9 cellular contexts compared by ENCODE assay signal in genomic region chr22:45311033-45311531, GRCh38. TPM values are rescaled to one million over a fixed set of nuclear protein-coding genes. Genes with fewer than 3 reads are reported as not detected.
A peak's percentile ranks its signal among the peaks of the same experiment; 100 is the strongest.
DNase-seq lines count a peak whose midpoint lies in the region; ATAC-seq, FAIRE-seq and TF ChIP-seq lines count a peak whose summit lies in the region.
"Had no signal": no experiment of that assay in that cellular context is flagged by ENCODE, and none has a peak within 500 bp of the region (broad histone marks: within the 10 kb centered on the region; RNA-seq: fewer than 3 reads in every experiment).

No MANE protein-coding gene starts in this region.

- H3K36me3 ChIP-seq in CD4-positive, CD25-positive, alpha-beta regulatory T cell (ENCODE audit: control insufficient read depth, insufficient read depth, low read length) = peaks cover 5% of the 10 kb centered on the region
- H3K36me3 ChIP-seq in OCI-LY1 (ENCODE audit: insufficient read depth, low read length) (no peaks in the 10 kb centered on the region), endodermal cell (ENCODE audit: control insufficient read depth, insufficient read depth, low read length) (peaks cover 21% of the 10 kb centered on the region), neutrophil (no peaks in the 10 kb centered on the region)

- peak overlapping the region; percentile 73 for H3K4me3 ChIP-seq in CD4-positive, CD25-positive, alpha-beta regulatory T cell (ENCODE audit: low read depth, low read length)
- H3K4me3 ChIP-seq in OCI-LY1 (ENCODE audit: low read depth, low read length, poor library complexity, severe bottlenecking) (peak overlapping the region; percentile 91), endodermal cell (ENCODE audit: low read length) (peak overlapping the region; percentile 94), neutrophil (ENCODE audit: low read depth in 1 of 2, low read length in 1 of 2) (peak overlapping the region in 1 of 2 experiments; percentile 99)

- H3K9ac ChIP-seq in OCI-LY1 (ENCODE audit: low read length) (peak overlapping the region; percentile 90), endodermal cell (ENCODE audit: extremely low read depth, low read length, poor library complexity, severe bottlenecking) (peak overlapping the region; percentile 71)

- peak overlapping the region; percentile 79 for H3K4me2 ChIP-seq in OCI-LY1 (ENCODE audit: low read length)

- H3K27ac ChIP-seq in CD4-positive, CD25-positive, alpha-beta regulatory T cell (ENCODE audit: insufficient read depth, low read length, poor library complexity, severe bottlenecking) = peak overlapping the region; percentile 88
- H3K27ac ChIP-seq in OCI-LY1 (ENCODE audit: low read depth, low read length, poor library complexity, severe bottlenecking) (no peak overlapping the region), endodermal cell (ENCODE audit: low read depth, low read length) (no peak overlapping the region), neutrophil (peak overlapping the region; percentile 93)

- H3K9me3 Mint-ChIP-seq in CD4-positive, CD25-positive, alpha-beta regulatory T cell = no peaks in the 10 kb centered on the region
- no peaks in the 10 kb centered on the region for H3K9me3 Mint-ChIP-seq in endodermal cell

- peaks cover 8 to 65% (median 47%) of the 10 kb centered on the region in 4 donors for H3K4me1 Mint-ChIP-seq in CD4-positive, CD25-positive, alpha-beta regulatory T cell
- H3K4me1 Mint-ChIP-seq in endodermal cell = peaks cover 48% of the 10 kb centered on the region

- H3K27me3 ChIP-seq in CD4-positive, CD25-positive, alpha-beta regulatory T cell (ENCODE audit: control insufficient read depth, insufficient read depth, low read length) = no peaks in the 10 kb centered on the region
- H3K27me3 ChIP-seq in OCI-LY1 (ENCODE audit: insufficient read depth, low read length) (no peaks in the 10 kb centered on the region), endodermal cell (ENCODE audit: control insufficient read depth, insufficient read depth, low read length, poor library complexity, severe bottlenecking) (no peaks in the 10 kb centered on the region), neutrophil (no peaks in the 10 kb centered on the region)

- H3K27me3 Mint-ChIP-seq in CD4-positive, CD25-positive, alpha-beta regulatory T cell = peaks cover 5% of the 10 kb centered on the region
- H3K27me3 Mint-ChIP-seq in endodermal cell (ENCODE audit: insufficient read depth) = peaks cover 3% of the 10 kb centered on the region

- peaks cover 68% of the 10 kb centered on the region for H3K4me1 ChIP-seq in CD4-positive, CD25-positive, alpha-beta regulatory T cell (ENCODE audit: control insufficient read depth, insufficient read depth, low read length, poor library complexity, severe bottlenecking)
- H3K4me1 ChIP-seq in OCI-LY1 (ENCODE audit: insufficient read depth, low read length, severe bottlenecking) (peaks cover 22% of the 10 kb centered on the region), endodermal cell (ENCODE audit: control insufficient read depth, insufficient read depth, low read length) (peaks cover 7% of the 10 kb centered on the region), neutrophil (ENCODE audit: control insufficient read depth in 1 of 2, insufficient read depth in 1 of 2, low read depth in 1 of 2, low read length in 1 of 2) (peaks cover 21 to 46% of the 10 kb centered on the region in 2 experiments)

- no peaks in the 10 kb centered on the region for H3K9me3 ChIP-seq in CD4-positive, CD25-positive, alpha-beta regulatory T cell (ENCODE audit: control insufficient read depth in 2 of 2, low read length in 2 of 2)
- H3K9me3 ChIP-seq in OCI-LY1 (ENCODE audit: low read length) (no peaks in the 10 kb centered on the region), endodermal cell (ENCODE audit: control insufficient read depth, low read length) (no peaks in the 10 kb centered on the region), neutrophil (no peaks in the 10 kb centered on the region)

- TF ChIP-seq CTCF in OCI-LY1 (IDR thresholded peaks at IDR 0.05; ENCODE audit: low read length) (no peak), endodermal cell (conservative IDR thresholded peaks at IDR 0.05) (no peak), neutrophil (IDR thresholded peaks at IDR 0.05) (no peak)

- H2AFZ ChIP-seq in OCI-LY1 (ENCODE audit: low read length) = no peak overlapping the region

- H3K36me3 Mint-ChIP-seq in CD4-positive, CD25-positive, alpha-beta regulatory T cell = peaks cover 11% of the 10 kb centered on the region
- peaks cover 17% of the 10 kb centered on the region for H3K36me3 Mint-ChIP-seq in endodermal cell (ENCODE audit: low read depth)

- H3K27ac Mint-ChIP-seq in CD4-positive, CD25-positive, alpha-beta regulatory T cell = peak overlapping the region; percentile 84 to 98 (median 98)
- H3K27ac Mint-ChIP-seq in endodermal cell = peak overlapping the region; percentile 33

- peak overlapping the region; percentile 88 to 97 (median 96) for H3K4me3 Mint-ChIP-seq in CD4-positive, CD25-positive, alpha-beta regulatory T cell
- H3K4me3 Mint-ChIP-seq in endodermal cell = peak overlapping the region; percentile 79

- H3F3A ChIP-seq in OCI-LY1 (ENCODE audit: insufficient read depth, low read length) = no peaks in the 10 kb centered on the region

- no peak for ATAC-seq in CD4-positive, CD25-positive, alpha-beta regulatory T cell (ENCODE audit: low read depth in 2 of 2)
- no peak for ATAC-seq in GM21515 (IDR thresholded peaks at IDR 0.05; ENCODE audit: unreplicated experiment)
- ATAC-seq in HG02763 (IDR thresholded peaks at IDR 0.05; ENCODE audit: unreplicated experiment) = no peak

- no peak for DNase-seq in CD4-positive, CD25-positive, alpha-beta regulatory T cell
- DNase-seq in endodermal cell (no peak), frontal cortex (ENCODE audit: low spot score in 2 of 2) (no peak), retina (no peak)
- DNase-seq: NCI-H1417 treated with DMSO at 0.1 percent for 48 hours had no signal

- WGBS in endodermal cell (ENCODE audit: insufficient coverage in 1 of 2, insufficient read length in 1 of 2), 2 experiments = 58 to 61% methylated on average over 6 to 12 of the region's 12 CpGs

- no peaks in the 10 kb centered on the region for H4K20me1 ChIP-seq in OCI-LY1 (ENCODE audit: insufficient read depth, low read length)

- no peaks in the 10 kb centered on the region for H3K9me2 ChIP-seq in OCI-LY1 (ENCODE audit: low read depth, low read length)

- no peaks in the 10 kb centered on the region for H3K79me2 ChIP-seq in OCI-LY1 (ENCODE audit: insufficient read depth, low read length)

- no peak for FAIRE-seq in frontal cortex (lab: Jason Lieb, UNC)

RNA-seq across cellular contexts. Expression of gene FAM118A, which starts 1.3 kb away (rescaled TPM):
- total RNA-seq in CD4-positive, CD25-positive, alpha-beta regulatory T cell = 456 TPM
- polyA plus RNA-seq in CD4-positive, CD25-positive, alpha-beta regulatory T cell = 10 to 100 TPM; 34.5 to 66.1 (median 48.2) TPM
- total RNA-seq in endodermal cell (100 to 1,000 TPM in 1 of 2 donors, 10 to 100 TPM in 1; 46.3 to 143 TPM), frontal cortex (14.3 TPM)
- polyA plus RNA-seq in endodermal cell (2013, experiment 1 of 2) = 31.2 TPM
- 25.4 TPM for polyA plus RNA-seq in endodermal cell (2013, experiment 2 of 2)

RNA-seq across cellular contexts. Expression of gene UPK3A, which starts 26.3 kb away (rescaled TPM):
- total RNA-seq in CD4-positive, CD25-positive, alpha-beta regulatory T cell = not detected
- polyA plus RNA-seq in CD4-positive, CD25-positive, alpha-beta regulatory T cell = not detected
- total RNA-seq in endodermal cell (not detected), frontal cortex (not detected)
- 0.21 TPM for polyA plus RNA-seq in endodermal cell (2013, experiment 1 of 2)
- not detected for polyA plus RNA-seq in endodermal cell (2013, experiment 2 of 2)

Comparison
In these comparisons a context has a peak if more than half of its experiments do, and no peak if none do; other contexts are left out.
1. H3K27ac ChIP-seq: peak in CD4-positive, CD25-positive, alpha-beta regulatory T cell (single experiment) and neutrophil (single experiment); none in OCI-LY1 (single experiment) and endodermal cell (single experiment).